Comparison of ENCODE assay signal across 27 cellular contexts in genomic region chr6:88677356-88677755, GRCh38.
"Had no signal": no experiment of that assay in that cellular context is flagged by ENCODE, and none has a peak within 500 bp of the region (broad histone marks: within the 10 kb centered on the region; RNA-seq: fewer than 3 reads in every experiment).

No MANE protein-coding gene starts in this region.

- H3K4me3 ChIP-seq: pancreas, psoas muscle, right lobe of liver, sigmoid colon, stomach, thoracic aorta, thyroid gland, tibial nerve, upper lobe of left lung, vagina had no signal

- H3K27me3 Mint-ChIP-seq: natural killer cell treated with Interleukin-12 subunit alpha and Interleukin-12 subunit beta and Interleukin-15 and Interleukin-18, amount 100 ng/mL, for 72 hours; stimulated activated naive B cell treated with anti-CD40 and anti-IgM and Interleukin-4, amounts not matched to agents 10 μg/mL and 1 μg/mL and 100 μg/mL, for 72 hours; stimulated activated naive CD8-positive, alpha-beta T cell treated with anti-CD3 and anti-CD28 coated beads, Interleukin-15, Interleukin-2, amounts not matched to agents 100 ng/mL and 50 ng/mL, for 24 hours had no signal

- H3K9me3 ChIP-seq: neutrophil, pancreas, psoas muscle, right lobe of liver, sigmoid colon, thoracic aorta, thyroid gland, tibial nerve, upper lobe of left lung, vagina had no signal

- H3K9me3 Mint-ChIP-seq: natural killer cell treated with Interleukin-12 subunit alpha and Interleukin-12 subunit beta and Interleukin-15 and Interleukin-18, amount 100 ng/mL, for 72 hours; neural crest cell; stimulated activated effector memory CD8-positive, alpha-beta T cell treated with anti-CD3 and anti-CD28 coated beads, Interleukin-12 subunit alpha, Interleukin-12 subunit beta, amount 100 ng/mL, for 72 hours; stimulated activated naive CD8-positive, alpha-beta T cell treated with anti-CD3 and anti-CD28 coated beads, Interleukin-15, Interleukin-2, amounts not matched to agents 100 ng/mL and 50 ng/mL, for 24 hours had no signal

- FAIRE-seq: pancreas, small intestine, urothelium cell line had no signal

- H3K4me3 Mint-ChIP-seq: natural killer cell treated with Interleukin-12 subunit alpha and Interleukin-12 subunit beta and Interleukin-15 and Interleukin-18, amount 100 ng/mL, for 72 hours; nephron progenitor cell; neural crest cell; stimulated activated effector memory CD8-positive, alpha-beta T cell treated with anti-CD3 and anti-CD28 coated beads, Interleukin-12 subunit alpha, Interleukin-12 subunit beta, amount 100 ng/mL, for 72 hours; stimulated activated naive B cell treated with anti-CD40 and anti-IgM and Interleukin-4, amounts not matched to agents 10 μg/mL and 1 μg/mL and 100 μg/mL, for 72 hours; stimulated activated naive CD8-positive, alpha-beta T cell treated with anti-CD3 and anti-CD28 coated beads, Interleukin-15, Interleukin-2, amounts not matched to agents 100 ng/mL and 50 ng/mL, for 24 hours had no signal

- H3K36me3 ChIP-seq: neutrophil, pancreas, right lobe of liver, sigmoid colon, thoracic aorta, thyroid gland, vagina had no signal

- H3K4me1 Mint-ChIP-seq: nephron progenitor cell; neural crest cell; stimulated activated effector memory CD8-positive, alpha-beta T cell treated with anti-CD3 and anti-CD28 coated beads, Interleukin-12 subunit alpha, Interleukin-12 subunit beta, amount 100 ng/mL, for 72 hours had no signal

- H3K27ac Mint-ChIP-seq: natural killer cell treated with Interleukin-12 subunit alpha and Interleukin-12 subunit beta and Interleukin-15 and Interleukin-18, amount 100 ng/mL, for 72 hours; nephron progenitor cell; stimulated activated effector memory CD8-positive, alpha-beta T cell treated with anti-CD3 and anti-CD28 coated beads, Interleukin-12 subunit alpha, Interleukin-12 subunit beta, amount 100 ng/mL, for 72 hours; stimulated activated naive B cell treated with anti-CD40 and anti-IgM and Interleukin-4, amounts not matched to agents 10 μg/mL and 1 μg/mL and 100 μg/mL, for 72 hours; stimulated activated naive CD8-positive, alpha-beta T cell treated with anti-CD3 and anti-CD28 coated beads, Interleukin-15, Interleukin-2, amounts not matched to agents 100 ng/mL and 50 ng/mL, for 24 hours had no signal

- DNase-seq: nephron progenitor cell; nucleus accumbens; pancreas; psoas muscle; right cardiac atrium; right lobe of liver; sigmoid colon; small intestine; stimulated activated CD4-positive, alpha-beta T cell treated with anti-CD3 and anti-CD28 coated beads, Interleukin-15, amount 100 ng/mL, for 24 hours; stimulated activated CD4-positive, alpha-beta T cell treated with anti-CD3 and anti-CD28 coated beads, Interleukin-2, amount 100 ng/mL, for 24 hours; stimulated activated CD4-positive, alpha-beta T cell treated with anti-CD3 and anti-CD28 coated beads, Interleukin-2, amount 100 ng/mL, for 48 hours; stimulated activated CD4-positive, alpha-beta T cell treated with anti-CD3 and anti-CD28 coated beads, Interleukin-4, amount 100 ng/mL, for 24 hours; stimulated activated naive B cell treated with anti-CD40 and anti-IgM and Interleukin-4, amounts not matched to agents 10 μg/mL and 1 μg/mL and 100 μg/mL, for 72 hours; stimulated activated naive CD4-positive, alpha-beta T cell treated with Interleukin-2 at 50 U/mL for 16 hours; stomach; thyroid gland; trophoblast cell; upper lobe of left lung had no signal

- H3K4me1 ChIP-seq: pancreas, psoas muscle, right lobe of liver, sigmoid colon, stomach, thyroid gland, tibial nerve, upper lobe of left lung, vagina had no signal

- H3K27me3 ChIP-seq: neutrophil, pancreas, right lobe of liver, sigmoid colon, stomach, thyroid gland, tibial nerve, upper lobe of left lung, vagina had no signal

- ATAC-seq: natural killer cell treated with Interleukin-12 subunit alpha and Interleukin-12 subunit beta and Interleukin-15 and Interleukin-18, amount 100 ng/mL, for 72 hours; pancreas; psoas muscle; right cardiac atrium; stimulated activated effector memory CD8-positive, alpha-beta T cell treated with anti-CD3 and anti-CD28 coated beads, Interleukin-12 subunit alpha, Interleukin-12 subunit beta, amount 100 ng/mL, for 72 hours; stimulated activated naive B cell treated with anti-CD40 and anti-IgM and Interleukin-4, amounts not matched to agents 10 μg/mL and 1 μg/mL and 100 μg/mL, for 72 hours had no signal

- H3K27ac ChIP-seq: neutrophil, pancreas, psoas muscle, right lobe of liver, sigmoid colon, stomach, thoracic aorta, thyroid gland, tibial nerve, upper lobe of left lung, vagina had no signal
